ENCODE assay signal across 10 cellular contexts in genomic region chr10:3825244-3825643, GRCh38. TPM values are rescaled to one million over a fixed set of nuclear protein-coding genes. Genes with fewer than 3 reads are reported as not detected.
A peak's percentile ranks its signal among the peaks of the same experiment; 100 is the strongest.
DNase-seq lines count a peak whose midpoint lies in the region; ATAC-seq, FAIRE-seq and TF ChIP-seq lines count a peak whose summit lies in the region.
"Had no signal": no experiment of that assay in that cellular context is flagged by ENCODE, and none has a peak within 500 bp of the region (broad histone marks: within the 10 kb centered on the region; RNA-seq: fewer than 3 reads in every experiment).

No MANE protein-coding gene starts in this region.

- 71 to 81% methylated on average over 6 of the region's 6 CpGs for WGBS in heart right ventricle, 2 donors

- H3K4me3 ChIP-seq in heart right ventricle, result no peak overlapping the region

- H3K27me3 Mint-ChIP-seq in brain, result peaks cover 2% of the 10 kb centered on the region
- H3K27me3 Mint-ChIP-seq: activated B cell treated with CpG ODN at 0.5 μM for 24 hours; naive thymus-derived CD8-positive, alpha-beta T cell had no signal

- H3K27me3 ChIP-seq in heart right ventricle, result no peaks in the 10 kb centered on the region

- no peaks in the 10 kb centered on the region for H3K36me3 Mint-ChIP-seq in brain
- H3K36me3 Mint-ChIP-seq: naive thymus-derived CD8-positive, alpha-beta T cell had no signal

- no peaks in the 10 kb centered on the region for H3K36me3 ChIP-seq in heart right ventricle

- intact Hi-C loops in heart right ventricle (cut with DNase I), result no loop called here
- intact Hi-C loops in Right ventricle myocardium inferior (cut with DNase I), result no loop called here

- H3K27ac Mint-ChIP-seq in brain, result peak overlapping the region in 3 of 5 experiments; percentile 23 to 54 (median 42)
- H3K27ac Mint-ChIP-seq: activated B cell treated with CpG ODN at 0.5 μM for 24 hours had no signal

- DNase-seq in heart right ventricle, result no peak
- DNase-seq in Right ventricle myocardium inferior (ENCODE audit: missing footprints), result no peak
- DNase-seq in kidney tubule cell (ENCODE audit: low spot score), result peak; percentile 88
- peak; percentile 50 for DNase-seq in urothelium cell line (ENCODE audit: low spot score)
- no peak for DNase-seq in NCI-H2029 (lab: John Stamatoyannopoulos, UW)
- DNase-seq: activated B cell treated with CpG ODN at 0.5 μM for 24 hours; naive thymus-derived CD8-positive, alpha-beta T cell had no signal

- H3K4me3 Mint-ChIP-seq in brain, result peak overlapping the region in 2 of 5 experiments; percentile 5 to 24
- H3K4me3 Mint-ChIP-seq: activated B cell treated with CpG ODN at 0.5 μM for 24 hours; naive thymus-derived CD8-positive, alpha-beta T cell had no signal

- peak overlapping the region in 7 of 10 donors; percentile 46 to 74 (median 69) for H3K27ac ChIP-seq in heart right ventricle

- FAIRE-seq in urothelium cell line (lab: Jason Lieb, UNC), result no peak

- ATAC-seq in heart right ventricle (peak in 1 of 8 donors; percentile 36), Right ventricle myocardium inferior (no peak), GM18505 (IDR thresholded peaks at IDR 0.05; ENCODE audit: unreplicated experiment) (no peak), HG03378 (IDR thresholded peaks at IDR 0.05; ENCODE audit: unreplicated experiment) (no peak)
- ATAC-seq: naive thymus-derived CD8-positive, alpha-beta T cell had no signal

- H3K9me3 ChIP-seq in heart right ventricle, result no peaks in the 10 kb centered on the region

- no peak for TF ChIP-seq POLR2A in GM18505 (IDR thresholded peaks at IDR 0.05; ENCODE audit: borderline replicate concordance, extremely low read depth, insufficient read depth, insufficient read length)

- H3K4me1 Mint-ChIP-seq in brain, result peaks cover 54% of the 10 kb centered on the region

- no peaks in the 10 kb centered on the region for H3K9me3 Mint-ChIP-seq in brain
- H3K9me3 Mint-ChIP-seq: activated B cell treated with CpG ODN at 0.5 μM for 24 hours had no signal

- H3K4me1 ChIP-seq in heart right ventricle, result peaks cover 6 to 29% (median 16%) of the 10 kb centered on the region in 9 donors

- TF ChIP-seq CTCF in heart right ventricle (IDR thresholded peaks at IDR 0.05) (no peak), brain (conservative IDR thresholded peaks at IDR 0.05) (no peak)

RNA-seq across cellular contexts. Expression of gene KLF6, which starts 40.2 kb away (rescaled TPM):
- 10 to 100 TPM; 40.4 to 90.5 (median 56.6) TPM for total RNA-seq in heart right ventricle
- polyA plus RNA-seq in heart right ventricle, result 10 to 100 TPM; 22.1 to 34.1 TPM
- 68.4 TPM for total RNA-seq in Right ventricle myocardium inferior
- polyA plus RNA-seq in brain (ENCODE audit: insufficient read depth, low read depth, low replicate concordance), result 34.8 TPM

Comparison
In these comparisons a context has a peak if more than half of its experiments do, and no peak if none do; other contexts are left out.
1. DNase-seq: peak in kidney tubule cell (single experiment) and urothelium cell line (single experiment); none in heart right ventricle (0 of 2), Right ventricle myocardium inferior (single experiment) and NCI-H2029 (single experiment).